ENCODE assay signal across 11 cellular contexts in genomic region chr6:157569543-157569942, GRCh38.
A peak's percentile ranks its signal among the peaks of the same experiment; 100 is the strongest.
DNase-seq lines count a peak whose midpoint lies in the region; ATAC-seq, FAIRE-seq and TF ChIP-seq lines count a peak whose summit lies in the region.
"Had no signal": no experiment of that assay in that cellular context is flagged by ENCODE, and none has a peak within 500 bp of the region (broad histone marks: within the 10 kb centered on the region; RNA-seq: fewer than 3 reads in every experiment).

No MANE protein-coding gene starts in this region.

- intact Hi-C loops in activated CD4-positive, alpha-beta memory T cell treated with anti-CD3 and anti-CD28 coated beads for 36 hours (cut with micrococcal nuclease) = no loop called here

- no peaks in the 10 kb centered on the region for H3K9me3 Mint-ChIP-seq in activated CD4-positive, alpha-beta memory T cell treated with anti-CD3 and anti-CD28 coated beads for 36 hours

- DNase-seq in GM12892 (ENCODE audit: insufficient read length) = no peak
- peak; percentile 47 for DNase-seq in central memory CD4-positive, alpha-beta T cell
- no peak for DNase-seq in OCI-M2 (lab: John Stamatoyannopoulos, UW; ENCODE audit: unreplicated experiment)
- DNase-seq in NCI-H2081 (lab: John Stamatoyannopoulos, UW) = no peak
- no peak for DNase-seq in activated CD4-positive, alpha-beta memory T cell treated with anti-CD3 and anti-CD28 coated beads for 36 hours
- DNase-seq: DMS153, NCI-H446, SK-N-SH had no signal

- no peak overlapping the region for H3K4me3 Mint-ChIP-seq in activated CD4-positive, alpha-beta memory T cell treated with anti-CD3 and anti-CD28 coated beads for 36 hours

- no peak for TF ChIP-seq POLR2A in GM12892 (IDR thresholded peaks at IDR 0.05; ENCODE audit: low read depth, low read length)

- peaks cover 2% of the 10 kb centered on the region for H3K27me3 Mint-ChIP-seq in activated CD4-positive, alpha-beta memory T cell treated with anti-CD3 and anti-CD28 coated beads for 36 hours

- no peak overlapping the region for H3K27ac Mint-ChIP-seq in activated CD4-positive, alpha-beta memory T cell treated with anti-CD3 and anti-CD28 coated beads for 36 hours

- CTCF ChIA-PET in activated CD4-positive, alpha-beta memory T cell treated with anti-CD3 and anti-CD28 coated beads for 36 hours (lab: Charles Lee) = interaction anchor here (0.6 to 0.7 kb wide), 2 partner anchors 106 to 1622 kb away, joined by 3 to 4 read pairs; no protein-coding TSS in a partner anchor

- POLR2A ChIA-PET in activated CD4-positive, alpha-beta memory T cell treated with anti-CD3 and anti-CD28 coated beads for 36 hours (lab: Charles Lee) = interaction anchor here (1.3 kb wide), 1 partner anchor 141 kb away, joined by 4 read pairs; no protein-coding TSS in a partner anchor

- peaks cover 14% of the 10 kb centered on the region for H3K4me1 Mint-ChIP-seq in activated CD4-positive, alpha-beta memory T cell treated with anti-CD3 and anti-CD28 coated beads for 36 hours (ENCODE audit: low read depth)

- peak; percentile 50 for FAIRE-seq in GM12892 (lab: Jason Lieb, UNC)

- H3K36me3 Mint-ChIP-seq in activated CD4-positive, alpha-beta memory T cell treated with anti-CD3 and anti-CD28 coated beads for 36 hours = no peaks in the 10 kb centered on the region

- ATAC-seq in GM21390 (IDR thresholded peaks at IDR 0.05; ENCODE audit: unreplicated experiment) (peak; percentile 56), HG03460 (IDR thresholded peaks at IDR 0.05; ENCODE audit: unreplicated experiment) (peak; percentile 44), GM18519 (IDR thresholded peaks at IDR 0.05; ENCODE audit: low FRiP score, unreplicated experiment) (no peak)
